1 cellular context compared by ENCODE assay signal in the genomic region with DNA sequence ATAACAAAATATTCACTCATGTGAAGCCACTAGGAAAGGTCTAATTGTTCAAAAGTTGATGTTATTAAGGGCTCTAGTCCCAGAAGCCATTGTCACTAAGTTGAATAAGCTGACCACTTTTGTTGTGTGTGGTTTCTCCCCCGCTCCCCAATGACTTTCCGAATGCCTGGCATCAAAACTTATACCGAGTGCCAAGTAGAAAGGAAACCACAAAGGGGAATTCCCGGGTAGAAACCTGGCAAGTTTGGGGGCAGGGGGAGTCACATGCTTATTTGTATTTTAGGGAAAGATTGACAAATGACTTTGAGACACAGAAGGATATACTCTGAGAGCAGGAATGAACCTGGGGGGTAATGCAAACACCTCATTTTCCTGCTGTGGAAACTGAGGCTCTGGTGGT.
TF ChIP-seq lines count a peak whose summit lies in the region.

No MANE protein-coding gene starts in this region.

TF ChIP-seq in IMR-90, 13 proteins besides CTCF, POLR2A, EP300 and RAD21 (continued from another document):
- TF ChIP-seq ELK1 (IDR thresholded peaks at IDR 0.05; ENCODE audit: borderline replicate concordance, low read depth, low read length) (no peak), MAZ (IDR thresholded peaks at IDR 0.05; ENCODE audit: borderline replicate concordance, low read depth, low read length) (no peak), NFE2L2 (IDR thresholded peaks at IDR 0.05; ENCODE audit: low read depth, low read length) (no peak), FOS (IDR thresholded peaks at IDR 0.05; ENCODE audit: low read depth, low read length) (no peak), SMC3 (IDR thresholded peaks at IDR 0.05; ENCODE audit: low read depth, low read length) (no peak), MXI1 (IDR thresholded peaks at IDR 0.05; ENCODE audit: borderline replicate concordance, low read depth, low read length) (no peak), CEBPB (IDR thresholded peaks at IDR 0.05; ENCODE audit: low read depth, low read length) (no peak)
